In genomic region chr15:69000725-69001503, GRCh38 we compare ENCODE assay signal across 1 cellular context.
TF ChIP-seq lines count a peak whose summit lies in the region.

No MANE protein-coding gene starts in this region.

TF ChIP-seq in WTC11, 78 proteins besides CTCF, POLR2A, EP300 and RAD21 (continued from another document):
- TF ChIP-seq E2F5 (CRISPR knock-in tag; IDR thresholded peaks at IDR 0.05) (no peak), ZNF138 (CRISPR knock-in tag; conservative IDR thresholded peaks at IDR 0.05) (no peak), FOXJ3 (CRISPR knock-in tag; IDR thresholded peaks at IDR 0.05; ENCODE audit: borderline replicate concordance) (no peak), FOXP1 (CRISPR knock-in tag; IDR thresholded peaks at IDR 0.05; ENCODE audit: borderline replicate concordance) (no peak)
